In the genomic region with DNA sequence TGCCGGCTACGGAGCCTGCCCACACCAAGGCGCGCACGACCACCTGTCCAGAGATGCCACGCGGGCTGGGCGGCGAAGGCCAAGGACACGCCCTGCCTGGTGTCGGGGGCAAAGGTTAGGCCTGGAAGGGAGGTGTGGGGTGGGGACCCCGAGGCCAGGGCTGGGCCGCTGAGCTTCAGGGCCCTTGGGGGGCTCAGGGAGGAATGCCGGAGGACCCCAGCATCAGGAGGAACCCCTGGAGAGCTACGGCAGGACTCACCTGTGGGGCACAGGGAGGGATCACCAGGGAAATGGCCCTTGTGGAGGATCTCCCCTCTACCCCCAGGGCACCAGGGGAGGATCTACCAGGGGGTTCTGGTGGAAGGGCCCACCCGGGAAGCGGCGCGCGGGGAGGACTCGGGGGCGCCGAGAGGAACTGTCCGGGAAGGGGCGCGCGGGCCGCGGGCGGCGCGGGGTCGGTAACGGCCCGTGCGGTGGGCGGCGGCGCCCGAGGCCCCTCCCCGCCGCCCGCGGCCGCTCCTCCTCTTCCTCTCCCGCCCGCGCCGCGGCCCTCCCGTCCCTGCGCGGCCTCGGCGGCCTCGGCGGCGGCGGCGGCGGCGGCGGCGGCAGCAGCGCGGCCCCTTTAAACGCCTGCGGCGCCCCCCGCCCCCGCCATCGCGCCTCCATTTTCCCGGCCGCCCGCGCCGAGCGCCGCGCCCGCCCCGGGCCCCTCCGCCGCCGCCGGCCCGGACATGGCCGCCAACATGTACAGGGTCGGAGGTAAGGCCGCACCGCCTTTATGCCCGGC, we compare ENCODE assay signal across 8 cellular contexts.
DNase-seq lines count a peak whose midpoint lies in the region; ATAC-seq, FAIRE-seq and TF ChIP-seq lines count a peak whose summit lies in the region.

A gene (plus strand): TSS at position 523 of the 787 bp plus-strand sequence. CDS start 209 bp downstream, at position 732.

- H3F3A ChIP-seq in SU-DHL-6 (ENCODE audit: insufficient read depth), result no peaks in the 10 kb centered on the region

- H2AFZ ChIP-seq in SU-DHL-6 (ENCODE audit: low read depth, low read length, severe bottlenecking), result peak within 1 kb of the TSS; percentile 76

- peak within 1 kb of the TSS; percentile 85 for H3K9ac ChIP-seq in SU-DHL-6 (ENCODE audit: low read length)

- peaks cover 43% of the 10 kb centered on the region for H3K79me2 ChIP-seq in SU-DHL-6 (ENCODE audit: insufficient read depth, low read length)

- peak; percentile 62 for DNase-seq in DMS53 (lab: John Stamatoyannopoulos, UW)
- DNase-seq in DMS53 treated with DMSO at 0.1 percent for 48 hours (lab: John Stamatoyannopoulos, UW; ENCODE audit: unreplicated experiment), result no peak
- DNase-seq in astrocyte of the hippocampus (ENCODE audit: low read depth, low spot score), result peak; percentile 64
- DNase-seq in iPS DF 6.9 (ENCODE audit: low read depth, low spot score), result no peak
- no peak for DNase-seq in skeletal muscle cell (ENCODE audit: low read depth)
- DNase-seq in RCC 7860 (ENCODE audit: low spot score), result no peak

- peak within 1 kb of the TSS; percentile 82 for H3K4me2 ChIP-seq in SU-DHL-6 (ENCODE audit: low read depth, low read length, poor library complexity, severe bottlenecking)

- no peak for FAIRE-seq in RCC 7860 (lab: Jason Lieb, UNC)

- ATAC-seq in HG03108 (IDR thresholded peaks at IDR 0.05; ENCODE audit: unreplicated experiment), result peak; percentile 43

- no peaks in the 10 kb centered on the region for H3K36me3 ChIP-seq in SU-DHL-6 (ENCODE audit: low read length)
- H3K36me3 ChIP-seq in iPS DF 6.9 (ENCODE audit: control insufficient read depth, insufficient read depth, low read length), result no peaks in the 10 kb centered on the region; the same call in 1 of the 2 replicates

- no peaks in the 10 kb centered on the region for H3K27me3 ChIP-seq in SU-DHL-6 (ENCODE audit: low read length)
- H3K27me3 ChIP-seq in iPS DF 6.9 (ENCODE audit: control insufficient read depth, insufficient read depth, low read length), result no peaks in the 10 kb centered on the region

- WGBS in iPS DF 6.9 (ENCODE audit: insufficient coverage, insufficient read length), result no CpG with 5 or more reads among the region's 93 CpGs

- H3K4me1 ChIP-seq in iPS DF 6.9 (ENCODE audit: control insufficient read depth, insufficient read depth, low read length), result peaks cover 8% of the 10 kb centered on the region; the same call in 1 of the 2 replicates

- H3K9me2 ChIP-seq in SU-DHL-6 (replicated peaks; ENCODE audit: insufficient read depth, low read length), result no peaks in the 10 kb centered on the region

- no peak for TF ChIP-seq CTCF in SU-DHL-6 (IDR thresholded peaks at IDR 0.05; ENCODE audit: insufficient read depth, low read length, poor library complexity, severe bottlenecking)

- H3K9me3 ChIP-seq in SU-DHL-6 (ENCODE audit: insufficient read depth, low read length) (no peaks in the 10 kb centered on the region), iPS DF 6.9 (ENCODE audit: control insufficient read depth, insufficient read depth, low read length) (no peaks in the 10 kb centered on the region)

- H3K27ac ChIP-seq in SU-DHL-6 (ENCODE audit: low read depth, low read length), result peak within 1 kb of the TSS; percentile 63
- H3K27ac ChIP-seq in iPS DF 6.9 (ENCODE audit: low read length), result no peak within 1 kb of the TSS

- peak within 1 kb of the TSS; percentile 81 for H3K4me3 ChIP-seq in SU-DHL-6 (ENCODE audit: insufficient read depth, low read length, poor library complexity, severe bottlenecking)
- H3K4me3 ChIP-seq in iPS DF 6.9 (ENCODE audit: low read length), result peak within 1 kb of the TSS; percentile 67
- H3K4me3 ChIP-seq in skeletal muscle cell (ENCODE audit: low read depth, low read length), result peak within 1 kb of the TSS; percentile 83

- no peaks in the 10 kb centered on the region for H4K20me1 ChIP-seq in SU-DHL-6 (ENCODE audit: low read depth, low read length)

Comparison
In these comparisons a context has a peak if more than half of its experiments do, and no peak if none do; other contexts are left out.
1. DNase-seq: peak in DMS53 (single experiment) and astrocyte of the hippocampus (single experiment); none in DMS53 treated with DMSO at 0.1 percent for 48 hours (single experiment), iPS DF 6.9 (single experiment), skeletal muscle cell (single experiment) and RCC 7860 (single experiment).
2. Peak in every context shown above with its lines, with median percentiles within 50 percentile points of each other: H3K4me3 ChIP-seq.